In the genomic region with DNA sequence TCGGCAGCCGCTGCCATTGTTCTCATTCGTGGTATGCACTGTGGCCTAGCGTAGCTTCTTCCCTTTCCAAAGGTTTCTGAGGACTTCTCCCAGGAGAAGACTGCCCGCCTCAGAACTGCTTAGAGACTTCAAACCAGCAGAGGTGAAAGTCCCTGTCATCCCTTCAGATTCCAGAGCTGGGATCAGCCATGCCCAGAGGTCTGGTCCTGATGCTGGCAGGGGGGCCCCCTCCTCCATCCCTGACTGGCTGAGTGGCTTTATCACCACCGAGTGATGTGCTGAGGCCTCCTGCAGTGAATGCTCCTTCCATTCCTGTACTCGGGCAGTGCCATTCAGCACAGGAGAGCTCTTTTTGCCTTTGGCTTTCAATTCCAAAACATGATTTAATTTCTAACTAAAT, we compare ENCODE assay signal across 3 cellular contexts. TPM values are rescaled to one million over a fixed set of nuclear protein-coding genes. Genes with fewer than 3 reads are reported as not detected.
"Had no signal": no experiment of that assay in that cellular context is flagged by ENCODE, and none has a peak within 500 bp of the region (broad histone marks: within the 10 kb centered on the region; RNA-seq: fewer than 3 reads in every experiment).

No MANE protein-coding gene starts in this region.

RNA-seq across cellular contexts. Expression of gene TTC23L, which starts 8.1 kb away (rescaled TPM):
- total RNA-seq: HT1080, M059J had no signal
- polyA plus RNA-seq: IgD-negative memory B cell had no signal
